Comparison of ENCODE assay signal across 22 cellular contexts in the genomic region with DNA sequence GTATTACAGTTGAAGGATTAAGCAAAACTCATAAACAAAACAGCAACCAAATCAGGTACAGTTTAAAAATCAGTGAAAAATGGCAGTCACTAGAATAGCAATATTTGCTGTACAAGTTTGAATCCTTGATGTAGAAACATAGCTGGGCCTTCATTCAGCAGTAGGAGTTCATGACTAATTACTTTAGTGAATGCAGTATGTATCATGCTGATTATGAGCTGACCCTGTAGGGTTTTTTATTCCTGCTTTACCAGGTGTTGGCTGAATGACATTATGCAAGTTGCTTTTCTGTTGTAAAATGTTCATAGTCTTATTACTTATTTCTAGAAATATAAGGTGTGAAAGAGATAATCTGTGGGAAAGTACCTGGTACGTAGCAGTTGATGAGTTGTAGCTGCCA.
"Had no signal": no experiment of that assay in that cellular context is flagged by ENCODE, and none has a peak within 500 bp of the region (broad histone marks: within the 10 kb centered on the region; RNA-seq: fewer than 3 reads in every experiment).

No MANE protein-coding gene starts in this region.

- H3K4me3 Mint-ChIP-seq: memory B cell; natural killer cell treated with Interleukin-12 subunit alpha and Interleukin-12 subunit beta and Interleukin-15 and Interleukin-18, amount 100 ng/mL, for 72 hours; neural progenitor cell; stimulated activated naive B cell treated with anti-CD40 and anti-IgM and Interleukin-4, amounts not matched to agents 10 μg/mL and 1 μg/mL and 100 μg/mL, for 72 hours; stimulated activated naive CD8-positive, alpha-beta T cell treated with anti-CD3 and anti-CD28 coated beads, Interleukin-15, Interleukin-2, amounts not matched to agents 100 ng/mL and 50 ng/mL, for 24 hours had no signal

- H3K4me1 ChIP-seq: esophagus squamous epithelium, neural progenitor cell, parathyroid adenoma, right lobe of liver, transverse colon, upper lobe of right lung, uterus had no signal

- H3K36me3 ChIP-seq: esophagus squamous epithelium, neural progenitor cell, right lobe of liver, transverse colon, upper lobe of right lung, uterus had no signal

- H3K36me3 Mint-ChIP-seq: natural killer cell treated with Interleukin-12 subunit alpha and Interleukin-12 subunit beta and Interleukin-15 and Interleukin-18, amount 100 ng/mL, for 72 hours; neural progenitor cell had no signal

- H3K27me3 ChIP-seq: esophagus squamous epithelium, neural progenitor cell, right lobe of liver, transverse colon, upper lobe of right lung, uterus had no signal

- H3K9me3 ChIP-seq: esophagus squamous epithelium, right lobe of liver, transverse colon, upper lobe of right lung, uterus had no signal

- H3K27ac Mint-ChIP-seq: memory B cell; natural killer cell treated with Interleukin-12 subunit alpha and Interleukin-12 subunit beta and Interleukin-15 and Interleukin-18, amount 100 ng/mL, for 72 hours; neural progenitor cell; progenitor cell of endocrine pancreas; stimulated activated naive B cell treated with anti-CD40 and anti-IgM and Interleukin-4, amounts not matched to agents 10 μg/mL and 1 μg/mL and 100 μg/mL, for 72 hours; stimulated activated naive CD8-positive, alpha-beta T cell treated with anti-CD3 and anti-CD28 coated beads, Interleukin-15, Interleukin-2, amounts not matched to agents 100 ng/mL and 50 ng/mL, for 24 hours had no signal

- H3K4me1 Mint-ChIP-seq: neural progenitor cell; stimulated activated naive B cell treated with anti-CD40 and anti-IgM and Interleukin-4, amounts not matched to agents 10 μg/mL and 1 μg/mL and 100 μg/mL, for 72 hours had no signal

- ATAC-seq: left lobe of liver; natural killer cell treated with Interleukin-12 subunit alpha and Interleukin-12 subunit beta and Interleukin-15 and Interleukin-18, amount 100 ng/mL, for 72 hours; right lobe of liver; stimulated activated naive B cell treated with anti-CD40 and anti-IgM and Interleukin-4, amounts not matched to agents 10 μg/mL and 1 μg/mL and 100 μg/mL, for 72 hours; upper lobe of right lung had no signal

- H3K4me3 ChIP-seq: coronary artery, esophagus squamous epithelium, lung, neural progenitor cell, right lobe of liver, transverse colon, upper lobe of right lung, uterus had no signal

- H3K9me3 Mint-ChIP-seq: natural killer cell treated with Interleukin-12 subunit alpha and Interleukin-12 subunit beta and Interleukin-15 and Interleukin-18, amount 100 ng/mL, for 72 hours; stimulated activated naive B cell treated with anti-CD40 and anti-IgM and Interleukin-4, amounts not matched to agents 10 μg/mL and 1 μg/mL and 100 μg/mL, for 72 hours; stimulated activated naive CD8-positive, alpha-beta T cell treated with anti-CD3 and anti-CD28 coated beads, Interleukin-15, Interleukin-2, amounts not matched to agents 100 ng/mL and 50 ng/mL, for 24 hours had no signal

- DNase-seq: dermis blood vessel endothelial cell; effector memory CD4-positive, alpha-beta T cell; erythroblast; esophagus squamous epithelium; head of caudate nucleus; right lobe of liver; small intestine; stimulated activated CD4-positive, alpha-beta T cell treated with anti-CD3 and anti-CD28 coated beads, Interleukin-15, amount 100 ng/mL, for 24 hours; stimulated activated CD4-positive, alpha-beta T cell treated with anti-CD3 and anti-CD28 coated beads, Interleukin-2, amount 100 ng/mL, for 48 hours; stimulated activated naive B cell treated with anti-CD40 and anti-IgM and Interleukin-4, amounts not matched to agents 10 μg/mL and 1 μg/mL and 100 μg/mL, for 72 hours; transverse colon; upper lobe of right lung; uterus had no signal

- H3K27ac ChIP-seq: coronary artery, esophagus squamous epithelium, neural progenitor cell, parathyroid adenoma, right lobe of liver, transverse colon, upper lobe of right lung, uterus had no signal

- H3K27me3 Mint-ChIP-seq: memory B cell; progenitor cell of endocrine pancreas; stimulated activated naive B cell treated with anti-CD40 and anti-IgM and Interleukin-4, amounts not matched to agents 10 μg/mL and 1 μg/mL and 100 μg/mL, for 72 hours; stimulated activated naive CD8-positive, alpha-beta T cell treated with anti-CD3 and anti-CD28 coated beads, Interleukin-15, Interleukin-2, amounts not matched to agents 100 ng/mL and 50 ng/mL, for 24 hours had no signal
